ENCODE assay signal across 8 cellular contexts in the genomic region with DNA sequence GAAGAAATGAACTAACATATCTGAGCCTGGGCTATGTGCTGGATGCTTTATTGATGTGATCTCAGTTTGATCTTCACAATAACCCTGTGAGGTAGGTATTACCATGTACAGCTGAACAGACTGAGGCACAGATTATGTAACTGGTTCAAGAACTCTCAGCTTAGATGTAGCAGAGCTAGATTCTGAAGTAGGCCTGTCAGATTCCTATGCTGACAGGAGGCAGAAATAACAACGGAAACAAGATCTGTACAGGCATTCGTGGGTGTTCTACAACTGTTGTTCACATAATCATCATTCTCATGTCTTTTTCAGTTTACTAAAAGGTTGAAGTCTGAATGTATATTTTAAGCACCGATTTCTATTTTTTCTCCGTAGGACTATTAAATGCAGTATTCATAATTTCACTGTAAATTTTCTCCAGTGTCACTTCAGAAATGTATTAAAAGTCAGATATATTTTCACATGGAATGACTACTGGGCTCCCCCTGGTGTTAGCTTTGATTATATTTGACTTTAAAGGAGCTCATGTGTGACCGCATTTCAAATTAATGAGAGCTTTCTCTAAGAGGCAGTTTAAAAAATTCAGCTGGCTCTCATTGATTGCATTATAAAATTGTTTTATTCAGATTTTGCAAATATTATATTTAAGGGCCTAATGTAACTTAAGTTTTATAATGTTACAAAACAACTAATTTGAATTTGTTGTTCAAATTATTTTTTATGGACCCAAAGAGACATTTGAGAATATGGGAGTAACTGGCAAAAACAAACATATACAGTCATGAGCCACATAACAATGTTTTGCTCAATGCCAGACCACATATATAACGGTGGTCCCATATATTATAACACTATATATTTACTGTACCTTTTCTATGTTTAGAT. TPM values are rescaled to one million over a fixed set of nuclear protein-coding genes. Genes with fewer than 3 reads are reported as not detected.
A peak's percentile ranks its signal among the peaks of the same experiment; 100 is the strongest.
DNase-seq lines count a peak whose midpoint lies in the region; ATAC-seq and TF ChIP-seq lines count a peak whose summit lies in the region.

No MANE protein-coding gene starts in this region.

- H3K27ac ChIP-seq in upper lobe of right lung (no peak overlapping the region), upper lobe of left lung (no peak overlapping the region)

- DNase-seq in DMS53 (lab: John Stamatoyannopoulos, UW): peak; percentile 73
- peak; percentile 39 for DNase-seq in glomerular visceral epithelial cell (ENCODE audit: extremely low spot score)
- no peak for DNase-seq in upper lobe of right lung
- no peak for DNase-seq in upper lobe of left lung
- DNase-seq in activated CD4-positive, CD25-positive, alpha-beta regulatory T cell (lab: John Stamatoyannopoulos, UW): no peak

- TF ChIP-seq EP300 in upper lobe of left lung (IDR thresholded peaks at IDR 0.05): no peak

- TF ChIP-seq POLR2A in upper lobe of left lung (IDR thresholded peaks at IDR 0.05): no peak

- peak; percentile 65 for TF ChIP-seq CTCF in LNCAP (IDR thresholded peaks at IDR 0.05)
- peak; percentile 58 for TF ChIP-seq CTCF in upper lobe of right lung (IDR thresholded peaks at IDR 0.05)
- peak in 2 of 6 experiments; percentile 41 to 43 for TF ChIP-seq CTCF in upper lobe of left lung (IDR thresholded peaks at IDR 0.05)

- ATAC-seq in SK-N-SH treated with all-trans-retinoic acid at 6 μM for 48 hours: peak; percentile 70; the same call in 2 of the 3 replicates
- no peak for ATAC-seq in upper lobe of right lung
- no peak for ATAC-seq in upper lobe of left lung (ENCODE audit: low FRiP score in 2 of 2)
- no peak for ATAC-seq in GM21737 (IDR thresholded peaks at IDR 0.05; ENCODE audit: unreplicated experiment)

- 57 to 58% methylated on average over 6 of the region's 6 CpGs for WGBS in upper lobe of left lung, 2 donors

- peaks cover 3% of the 10 kb centered on the region for H3K27me3 ChIP-seq in upper lobe of right lung
- no peaks in the 10 kb centered on the region for H3K27me3 ChIP-seq in upper lobe of left lung

- intact Hi-C loops in upper lobe of right lung (cut with DNase I): no loop called here

- H3K4me3 ChIP-seq in upper lobe of right lung (no peak overlapping the region), upper lobe of left lung (no peak overlapping the region)

- H3K36me3 ChIP-seq in upper lobe of right lung: no peaks in the 10 kb centered on the region
- no peaks in the 10 kb centered on the region for H3K36me3 ChIP-seq in upper lobe of left lung

- H3K9me3 ChIP-seq in upper lobe of right lung: no peaks in the 10 kb centered on the region
- no peaks in the 10 kb centered on the region for H3K9me3 ChIP-seq in upper lobe of left lung

- H3K4me1 ChIP-seq in upper lobe of right lung (no peaks in the 10 kb centered on the region), upper lobe of left lung (no peaks in the 10 kb centered on the region)

TF ChIP-seq in SK-N-SH treated with all-trans-retinoic acid at 6 μM for 48 hours, 23 proteins besides CTCF, POLR2A, EP300 and RAD21:
- no peak for TF ChIP-seq PPARA (CRISPR knock-in tag; IDR thresholded peaks at IDR 0.05; ENCODE audit: borderline replicate concordance)
TF ChIP-seq in SK-N-SH treated with all-trans-retinoic acid at 6 μM for 48 hours: peak in this region for 0.

RNA-seq across cellular contexts. Expression of a gene that starts 36.4 kb away (rescaled TPM):
- total RNA-seq in upper lobe of right lung (not detected), upper lobe of left lung (not detected)

Comparison
In these comparisons a context has a peak if more than half of its experiments do, and no peak if none do; other contexts are left out.
1. DNase-seq: peak in DMS53 (single experiment) and glomerular visceral epithelial cell (single experiment); none in upper lobe of right lung (single experiment), upper lobe of left lung (0 of 2) and activated CD4-positive, CD25-positive, alpha-beta regulatory T cell (0 of 4).